Comparison of ENCODE assay signal across 8 cellular contexts in the genomic region with DNA sequence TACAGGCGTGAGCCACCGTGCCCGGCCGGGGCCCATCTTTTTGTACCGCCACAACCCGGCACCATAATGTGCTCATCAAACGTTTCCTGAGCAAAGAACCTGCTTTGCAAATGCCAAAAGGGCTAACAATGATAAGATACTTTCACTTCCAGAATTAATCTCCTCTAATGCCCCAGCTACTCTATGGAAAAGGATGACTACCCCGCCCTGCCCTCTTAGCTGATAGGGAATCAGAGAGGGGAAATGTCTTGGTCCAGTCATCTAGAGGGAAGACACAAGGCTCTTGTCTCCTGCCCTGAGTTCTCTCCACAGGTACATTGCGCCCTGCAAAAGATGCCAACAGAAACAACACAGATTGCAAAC. TPM values are rescaled to one million over a fixed set of nuclear protein-coding genes. Genes with fewer than 3 reads are reported as not detected.
DNase-seq lines count a peak whose midpoint lies in the region; ATAC-seq, FAIRE-seq and TF ChIP-seq lines count a peak whose summit lies in the region.

No MANE protein-coding gene starts in this region.

- ATAC-seq in activated B cell treated with CpG ODN at 0.5 μM for 24 hours (ENCODE audit: low read depth), result no peak
- no peak for ATAC-seq in HG03108 (IDR thresholded peaks at IDR 0.05; ENCODE audit: unreplicated experiment)

- TF ChIP-seq EP300 in suprapubic skin (IDR thresholded peaks at IDR 0.05), result no peak

- H3K27ac Mint-ChIP-seq in activated CD4-positive, alpha-beta T cell treated with anti-CD3 and anti-CD28 coated beads, Interleukin-2, amount 10 ng/mL, durations not matched to agents 24 days and 14 days, result peak overlapping the region; percentile 93
- H3K27ac Mint-ChIP-seq in activated B cell treated with CpG ODN at 0.5 μM for 24 hours (peak overlapping the region; percentile 56), immature natural killer cell (peak overlapping the region; percentile 81 to 96 (median 91))

- H3K4me3 Mint-ChIP-seq in activated CD4-positive, alpha-beta T cell treated with anti-CD3 and anti-CD28 coated beads, Interleukin-2, amount 10 ng/mL, durations not matched to agents 24 days and 14 days, result peak overlapping the region; percentile 91
- H3K4me3 Mint-ChIP-seq in activated B cell treated with CpG ODN at 0.5 μM for 24 hours (peak overlapping the region; percentile 88), immature natural killer cell (peak overlapping the region; percentile 86 to 94 (median 87))

- FAIRE-seq in GM12892 (lab: Jason Lieb, UNC), result no peak

- DNase-seq in activated CD4-positive, alpha-beta T cell treated with anti-CD3 and anti-CD28 coated beads, Interleukin-2, amount 10 ng/mL, durations not matched to agents 24 days and 14 days, result no peak
- DNase-seq in activated CD4-positive, alpha-beta T cell treated with anti-CD3 and anti-CD28 coated beads, Interleukin-2, amount 50 U/mL, for 48 hours, result no peak
- no peak for DNase-seq in activated B cell treated with CpG ODN at 0.5 μM for 24 hours
- DNase-seq in immature natural killer cell, result no peak
- DNase-seq in suprapubic skin (ENCODE audit: low spot score in 2 of 2), result no peak
- no peak for DNase-seq in DMS79 (lab: John Stamatoyannopoulos, UW)
- DNase-seq in GM12892 (ENCODE audit: insufficient read length), result no peak

- no peaks in the 10 kb centered on the region for H3K27me3 Mint-ChIP-seq in activated CD4-positive, alpha-beta T cell treated with anti-CD3 and anti-CD28 coated beads, Interleukin-2, amount 10 ng/mL, durations not matched to agents 24 days and 14 days
- H3K27me3 Mint-ChIP-seq in activated B cell treated with CpG ODN at 0.5 μM for 24 hours (no peaks in the 10 kb centered on the region), immature natural killer cell (ENCODE audit: low read depth in 3 of 3) (peaks cover 4 to 6% (median 6%) of the 10 kb centered on the region in 3 donors)

- TF ChIP-seq POLR2A in suprapubic skin (IDR thresholded peaks at IDR 0.05), result no peak
- TF ChIP-seq POLR2A in GM12892 (IDR thresholded peaks at IDR 0.05; ENCODE audit: low read depth, low read length), result no peak

- no peaks in the 10 kb centered on the region for H3K9me3 Mint-ChIP-seq in activated CD4-positive, alpha-beta T cell treated with anti-CD3 and anti-CD28 coated beads, Interleukin-2, amount 10 ng/mL, durations not matched to agents 24 days and 14 days
- H3K9me3 Mint-ChIP-seq in activated B cell treated with CpG ODN at 0.5 μM for 24 hours (no peaks in the 10 kb centered on the region), immature natural killer cell (no peaks in the 10 kb centered on the region)

- H3K4me1 Mint-ChIP-seq in activated CD4-positive, alpha-beta T cell treated with anti-CD3 and anti-CD28 coated beads, Interleukin-2, amount 10 ng/mL, durations not matched to agents 24 days and 14 days, result peaks cover 23% of the 10 kb centered on the region
- H3K4me1 Mint-ChIP-seq in activated B cell treated with CpG ODN at 0.5 μM for 24 hours, result peaks cover 18% of the 10 kb centered on the region
- peaks cover 34 to 40% of the 10 kb centered on the region in 2 donors for H3K4me1 Mint-ChIP-seq in immature natural killer cell

- TF ChIP-seq CTCF in activated B cell treated with CpG ODN at 0.5 μM for 24 hours (IDR thresholded peaks at IDR 0.05), result no peak
- TF ChIP-seq CTCF in suprapubic skin (IDR thresholded peaks at IDR 0.05), result no peak

- CTCF ChIA-PET in activated B cell treated with CpG ODN at 0.5 μM for 24 hours (lab: Charles Lee), result no interaction called here

- peak overlapping the region; percentile 62 for H3K4me3 ChIP-seq in suprapubic skin

- H3K4me1 ChIP-seq in suprapubic skin, result peaks cover 16% of the 10 kb centered on the region

- H3K36me3 Mint-ChIP-seq in activated CD4-positive, alpha-beta T cell treated with anti-CD3 and anti-CD28 coated beads, Interleukin-2, amount 10 ng/mL, durations not matched to agents 24 days and 14 days (ENCODE audit: low read depth), result no peaks in the 10 kb centered on the region
- H3K36me3 Mint-ChIP-seq in activated B cell treated with CpG ODN at 0.5 μM for 24 hours (ENCODE audit: low read depth), result no peaks in the 10 kb centered on the region
- H3K36me3 Mint-ChIP-seq in immature natural killer cell, result peaks cover 0 to 5% (median 4%) of the 10 kb centered on the region in 3 donors

- H3K36me3 ChIP-seq in suprapubic skin, result no peaks in the 10 kb centered on the region

- intact Hi-C loops in activated CD4-positive, alpha-beta T cell treated with anti-CD3 and anti-CD28 coated beads, Interleukin-2, amount 10 ng/mL, durations not matched to agents 24 days and 14 days (cut with micrococcal nuclease), result loop anchor here (10.0 kb wide), 1 partner anchor 224 kb away; no protein-coding TSS in a partner anchor
- intact Hi-C loops in activated B cell treated with CpG ODN at 0.5 μM for 24 hours (cut with micrococcal nuclease), result loop anchor here (2.0 to 5.0 kb wide), 4 partner anchors 22 to 556 kb away; a partner anchor contains a TSS

- 62% methylated on average over 9 of the region's 9 CpGs for WGBS in suprapubic skin

- POLR2A ChIA-PET in activated B cell treated with CpG ODN at 0.5 μM for 24 hours (lab: Charles Lee), result interaction anchor here (1.0 kb wide), 2 partner anchors 307 to 474 kb away, joined by 4 read pairs; a partner anchor contains a TSS

- peak overlapping the region; percentile 63 for H3K27ac ChIP-seq in suprapubic skin

- no peaks in the 10 kb centered on the region for H3K27me3 ChIP-seq in suprapubic skin

- H3K9me3 ChIP-seq in suprapubic skin, result no peaks in the 10 kb centered on the region

RNA-seq across cellular contexts. Expression of a gene that starts 0.6 kb away (rescaled TPM):
- 2.6 TPM in 2 replicates for total RNA-seq in activated CD4-positive, alpha-beta T cell treated with anti-CD3 and anti-CD28 coated beads, Interleukin-2, amount 10 ng/mL, durations not matched to agents 24 days and 14 days
- total RNA-seq in activated B cell treated with CpG ODN at 0.5 μM for 24 hours (1.2 and 1.5 TPM in 2 replicates), suprapubic skin (1 to 10 TPM; 4.3 to 8.7 (median 5.0) TPM)
- polyA plus RNA-seq in immature natural killer cell, result 10 to 100 TPM in 1 of 3 donors, 1 to 10 TPM in 2; 9.4 to 14.4 (median 9.9) TPM
- polyA plus RNA-seq in GM12892 (2012; ENCODE audit: missing spikeins), result 5.1 TPM

RNA-seq across cellular contexts. Expression of a gene that starts 22.0 kb away (rescaled TPM):
- 1.7 and 2.5 TPM in 2 replicates for total RNA-seq in activated CD4-positive, alpha-beta T cell treated with anti-CD3 and anti-CD28 coated beads, Interleukin-2, amount 10 ng/mL, durations not matched to agents 24 days and 14 days
- total RNA-seq in activated B cell treated with CpG ODN at 0.5 μM for 24 hours (2.6 TPM in 2 replicates), suprapubic skin (10 to 100 TPM in 1 of 4 donors, 1 to 10 TPM in 3; 6.1 to 11.3 (median 7.3) TPM)
- polyA plus RNA-seq in immature natural killer cell, result 1 to 10 TPM in 1 of 3 donors, under 1 TPM in 1, not detected in 1; 0.45 to 1.6 TPM
- 2.8 TPM for polyA plus RNA-seq in GM12892 (2012; ENCODE audit: missing spikeins)

RNA-seq across cellular contexts. Expression of a gene that starts 54.6 kb away (rescaled TPM):
- 20.9 and 24.3 TPM in 2 replicates for total RNA-seq in activated CD4-positive, alpha-beta T cell treated with anti-CD3 and anti-CD28 coated beads, Interleukin-2, amount 10 ng/mL, durations not matched to agents 24 days and 14 days
- total RNA-seq in activated B cell treated with CpG ODN at 0.5 μM for 24 hours (12.7 and 13.2 TPM in 2 replicates), suprapubic skin (10 to 100 TPM; 21.1 to 38.0 (median 25.2) TPM)
- 10 to 100 TPM in 1 of 3 donors, 1 to 10 TPM in 2; 5.8 to 10.2 (median 9.6) TPM for polyA plus RNA-seq in immature natural killer cell
- 7.1 TPM for polyA plus RNA-seq in GM12892 (2012; ENCODE audit: missing spikeins)
